In the genomic region with DNA sequence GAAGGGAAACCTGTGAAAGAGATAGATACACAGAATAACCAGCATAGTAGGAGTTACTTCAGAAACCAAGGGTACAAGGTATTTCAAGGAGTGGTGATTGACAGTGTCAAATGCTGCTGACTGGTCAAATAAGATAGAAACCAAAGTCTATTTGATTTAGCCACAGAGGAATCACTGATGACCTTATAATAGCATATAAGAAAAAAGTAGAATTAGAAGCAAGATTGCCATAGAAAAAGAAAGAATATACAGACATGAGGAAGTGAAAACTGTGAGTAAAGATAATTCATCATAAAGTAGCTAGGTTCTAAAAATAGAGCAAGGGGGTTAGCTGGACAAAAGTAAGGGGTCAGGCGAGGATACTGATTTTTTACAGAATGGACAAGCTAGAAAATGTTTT, we compare ENCODE assay signal across 1 cellular context.
TF ChIP-seq lines count a peak whose summit lies in the region.

No MANE protein-coding gene starts in this region.

TF ChIP-seq in GM23338, 12 proteins besides CTCF, POLR2A, EP300 and RAD21 (continued from another document):
- TF ChIP-seq, protein P1, sequence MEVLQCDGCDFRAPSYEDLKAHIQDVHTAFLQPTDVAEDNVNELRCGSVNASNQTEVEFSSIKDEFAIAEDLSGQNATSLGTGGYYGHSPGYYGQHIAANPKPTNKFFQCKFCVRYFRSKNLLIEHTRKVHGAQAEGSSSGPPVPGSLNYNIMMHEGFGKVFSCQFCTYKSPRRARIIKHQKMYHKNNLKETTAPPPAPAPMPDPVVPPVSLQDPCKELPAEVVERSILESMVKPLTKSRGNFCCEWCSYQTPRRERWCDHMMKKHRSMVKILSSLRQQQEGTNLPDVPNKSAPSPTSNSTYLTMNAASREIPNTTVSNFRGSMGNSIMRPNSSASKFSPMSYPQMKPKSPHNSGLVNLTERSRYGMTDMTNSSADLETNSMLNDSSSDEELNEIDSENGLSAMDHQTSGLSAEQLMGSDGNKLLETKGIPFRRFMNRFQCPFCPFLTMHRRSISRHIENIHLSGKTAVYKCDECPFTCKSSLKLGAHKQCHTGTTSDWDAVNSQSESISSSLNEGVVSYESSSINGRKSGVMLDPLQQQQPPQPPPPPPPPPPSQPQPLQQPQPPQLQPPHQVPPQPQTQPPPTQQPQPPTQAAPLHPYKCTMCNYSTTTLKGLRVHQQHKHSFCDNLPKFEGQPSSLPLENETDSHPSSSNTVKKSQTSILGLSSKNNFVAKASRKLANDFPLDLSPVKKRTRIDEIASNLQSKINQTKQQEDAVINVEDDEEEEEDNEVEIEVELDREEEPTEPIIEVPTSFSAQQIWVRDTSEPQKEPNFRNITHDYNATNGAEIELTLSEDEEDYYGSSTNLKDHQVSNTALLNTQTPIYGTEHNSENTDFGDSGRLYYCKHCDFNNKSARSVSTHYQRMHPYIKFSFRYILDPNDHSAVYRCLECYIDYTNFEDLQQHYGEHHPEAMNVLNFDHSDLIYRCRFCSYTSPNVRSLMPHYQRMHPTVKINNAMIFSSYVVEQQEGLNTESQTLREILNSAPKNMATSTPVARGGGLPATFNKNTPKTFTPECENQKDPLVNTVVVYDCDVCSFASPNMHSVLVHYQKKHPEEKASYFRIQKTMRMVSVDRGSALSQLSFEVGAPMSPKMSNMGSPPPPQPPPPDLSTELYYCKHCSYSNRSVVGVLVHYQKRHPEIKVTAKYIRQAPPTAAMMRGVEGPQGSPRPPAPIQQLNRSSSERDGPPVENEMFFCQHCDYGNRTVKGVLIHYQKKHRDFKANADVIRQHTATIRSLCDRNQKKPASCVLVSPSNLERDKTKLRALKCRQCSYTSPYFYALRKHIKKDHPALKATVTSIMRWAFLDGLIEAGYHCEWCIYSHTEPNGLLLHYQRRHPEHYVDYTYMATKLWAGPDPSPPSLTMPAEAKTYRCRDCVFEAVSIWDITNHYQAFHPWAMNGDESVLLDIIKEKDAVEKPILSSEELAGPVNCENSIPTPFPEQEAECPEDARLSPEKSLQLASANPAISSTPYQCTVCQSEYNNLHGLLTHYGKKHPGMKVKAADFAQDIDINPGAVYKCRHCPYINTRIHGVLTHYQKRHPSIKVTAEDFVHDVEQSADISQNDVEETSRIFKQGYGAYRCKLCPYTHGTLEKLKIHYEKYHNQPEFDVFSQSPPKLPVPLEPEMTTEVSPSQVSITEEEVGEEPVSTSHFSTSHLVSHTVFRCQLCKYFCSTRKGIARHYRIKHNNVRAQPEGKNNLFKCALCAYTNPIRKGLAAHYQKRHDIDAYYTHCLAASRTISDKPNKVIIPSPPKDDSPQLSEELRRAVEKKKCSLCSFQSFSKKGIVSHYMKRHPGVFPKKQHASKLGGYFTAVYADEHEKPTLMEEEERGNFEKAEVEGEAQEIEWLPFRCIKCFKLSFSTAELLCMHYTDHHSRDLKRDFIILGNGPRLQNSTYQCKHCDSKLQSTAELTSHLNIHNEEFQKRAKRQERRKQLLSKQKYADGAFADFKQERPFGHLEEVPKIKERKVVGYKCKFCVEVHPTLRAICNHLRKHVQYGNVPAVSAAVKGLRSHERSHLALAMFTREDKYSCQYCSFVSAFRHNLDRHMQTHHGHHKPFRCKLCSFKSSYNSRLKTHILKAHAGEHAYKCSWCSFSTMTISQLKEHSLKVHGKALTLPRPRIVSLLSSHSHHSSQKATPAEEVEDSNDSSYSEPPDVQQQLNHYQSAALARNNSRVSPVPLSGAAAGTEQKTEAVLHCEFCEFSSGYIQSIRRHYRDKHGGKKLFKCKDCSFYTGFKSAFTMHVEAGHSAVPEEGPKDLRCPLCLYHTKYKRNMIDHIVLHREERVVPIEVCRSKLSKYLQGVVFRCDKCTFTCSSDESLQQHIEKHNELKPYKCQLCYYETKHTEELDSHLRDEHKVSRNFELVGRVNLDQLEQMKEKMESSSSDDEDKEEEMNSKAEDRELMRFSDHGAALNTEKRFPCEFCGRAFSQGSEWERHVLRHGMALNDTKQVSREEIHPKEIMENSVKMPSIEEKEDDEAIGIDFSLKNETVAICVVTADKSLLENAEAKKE (CRISPR knock-in tag; IDR thresholded peaks at IDR 0.05) = no peak
- TF ChIP-seq EZH2 (IDR thresholded peaks at IDR 0.05; ENCODE audit: low read depth, unreplicated experiment) = no peak
- TF ChIP-seq, protein P2, sequence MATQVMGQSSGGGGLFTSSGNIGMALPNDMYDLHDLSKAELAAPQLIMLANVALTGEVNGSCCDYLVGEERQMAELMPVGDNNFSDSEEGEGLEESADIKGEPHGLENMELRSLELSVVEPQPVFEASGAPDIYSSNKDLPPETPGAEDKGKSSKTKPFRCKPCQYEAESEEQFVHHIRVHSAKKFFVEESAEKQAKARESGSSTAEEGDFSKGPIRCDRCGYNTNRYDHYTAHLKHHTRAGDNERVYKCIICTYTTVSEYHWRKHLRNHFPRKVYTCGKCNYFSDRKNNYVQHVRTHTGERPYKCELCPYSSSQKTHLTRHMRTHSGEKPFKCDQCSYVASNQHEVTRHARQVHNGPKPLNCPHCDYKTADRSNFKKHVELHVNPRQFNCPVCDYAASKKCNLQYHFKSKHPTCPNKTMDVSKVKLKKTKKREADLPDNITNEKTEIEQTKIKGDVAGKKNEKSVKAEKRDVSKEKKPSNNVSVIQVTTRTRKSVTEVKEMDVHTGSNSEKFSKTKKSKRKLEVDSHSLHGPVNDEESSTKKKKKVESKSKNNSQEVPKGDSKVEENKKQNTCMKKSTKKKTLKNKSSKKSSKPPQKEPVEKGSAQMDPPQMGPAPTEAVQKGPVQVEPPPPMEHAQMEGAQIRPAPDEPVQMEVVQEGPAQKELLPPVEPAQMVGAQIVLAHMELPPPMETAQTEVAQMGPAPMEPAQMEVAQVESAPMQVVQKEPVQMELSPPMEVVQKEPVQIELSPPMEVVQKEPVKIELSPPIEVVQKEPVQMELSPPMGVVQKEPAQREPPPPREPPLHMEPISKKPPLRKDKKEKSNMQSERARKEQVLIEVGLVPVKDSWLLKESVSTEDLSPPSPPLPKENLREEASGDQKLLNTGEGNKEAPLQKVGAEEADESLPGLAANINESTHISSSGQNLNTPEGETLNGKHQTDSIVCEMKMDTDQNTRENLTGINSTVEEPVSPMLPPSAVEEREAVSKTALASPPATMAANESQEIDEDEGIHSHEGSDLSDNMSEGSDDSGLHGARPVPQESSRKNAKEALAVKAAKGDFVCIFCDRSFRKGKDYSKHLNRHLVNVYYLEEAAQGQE (IDR thresholded peaks at IDR 0.05; ENCODE audit: unreplicated experiment) = no peak
- no peak for TF ChIP-seq NANOG (IDR thresholded peaks at IDR 0.05; ENCODE audit: borderline replicate concordance)
- TF ChIP-seq POLR2AphosphoS5 (IDR thresholded peaks at IDR 0.05; ENCODE audit: low read depth) = no peak
- no peak for TF ChIP-seq CREB1 (CRISPR knock-in tag; IDR thresholded peaks at IDR 0.05; ENCODE audit: low read depth)
- no peak for TF ChIP-seq EZH2phosphoT487 (IDR thresholded peaks at IDR 0.05; ENCODE audit: unreplicated experiment)
- TF ChIP-seq STAT1 (IDR thresholded peaks at IDR 0.05; ENCODE audit: unreplicated experiment) = no peak
- no peak for TF ChIP-seq ETS1 (IDR thresholded peaks at IDR 0.05)
